In the genomic region with DNA sequence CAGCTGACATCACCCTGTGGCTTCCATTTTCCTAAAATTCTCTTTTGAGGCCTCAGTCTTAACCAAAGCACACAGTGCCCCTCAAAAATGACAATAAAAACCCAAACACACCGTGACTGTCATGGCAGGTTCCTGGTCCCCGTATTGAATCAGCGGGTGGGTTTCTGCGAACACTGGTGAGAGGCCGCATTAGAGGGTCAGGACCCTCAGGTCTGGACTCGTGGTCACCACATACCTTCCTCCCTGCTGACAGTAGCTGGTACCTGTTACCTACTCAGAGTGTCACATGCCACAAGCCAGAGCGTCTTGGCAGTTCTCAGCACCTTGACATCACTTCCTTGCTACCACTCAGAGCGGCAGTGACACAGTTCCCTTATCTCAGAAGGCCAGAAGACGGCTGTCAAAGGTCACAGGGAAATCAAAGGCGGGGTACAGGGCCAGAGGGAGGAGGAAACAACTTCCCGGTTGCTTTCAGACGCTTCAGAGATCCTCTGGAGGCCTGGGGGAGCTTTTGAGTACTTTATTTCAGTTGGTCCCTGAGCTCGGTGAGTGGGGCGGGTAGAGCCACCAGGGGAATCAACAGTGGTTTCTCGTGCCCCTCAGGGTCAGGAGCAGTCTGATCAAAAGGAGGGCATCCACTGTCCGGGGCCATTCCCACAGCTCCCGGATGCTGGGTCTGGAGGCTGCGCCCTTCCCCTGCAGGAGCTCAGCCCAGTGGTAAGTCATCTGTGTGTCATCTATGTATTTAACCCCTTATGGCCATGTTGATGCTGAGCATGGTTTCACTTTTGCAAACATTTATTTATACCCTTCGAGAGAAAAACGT, we compare ENCODE assay signal across 8 cellular contexts. TPM values are rescaled to one million over a fixed set of nuclear protein-coding genes. Genes with fewer than 3 reads are reported as not detected.
DNase-seq lines count a peak whose midpoint lies in the region; ATAC-seq and TF ChIP-seq lines count a peak whose summit lies in the region.

A gene (minus strand): TSS at position 281 of the 826 bp plus-strand sequence.
A gene with protein sequence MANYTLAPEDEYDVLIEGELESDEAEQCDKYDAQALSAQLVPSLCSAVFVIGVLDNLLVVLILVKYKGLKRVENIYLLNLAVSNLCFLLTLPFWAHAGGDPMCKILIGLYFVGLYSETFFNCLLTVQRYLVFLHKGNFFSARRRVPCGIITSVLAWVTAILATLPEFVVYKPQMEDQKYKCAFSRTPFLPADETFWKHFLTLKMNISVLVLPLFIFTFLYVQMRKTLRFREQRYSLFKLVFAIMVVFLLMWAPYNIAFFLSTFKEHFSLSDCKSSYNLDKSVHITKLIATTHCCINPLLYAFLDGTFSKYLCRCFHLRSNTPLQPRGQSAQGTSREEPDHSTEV (plus strand): TSS at position 474 of the 826 bp plus-strand sequence. CDS start 821 bp downstream, outside the sequence.

- H3K4ac ChIP-seq in mesendoderm (ENCODE audit: low read depth, low read length), result no peak within 1 kb of the TSS

- H3K23ac ChIP-seq in mesendoderm (ENCODE audit: low read length), result no peak within 1 kb of the TSS

- H3K79me1 ChIP-seq in mesendoderm (ENCODE audit: low read length), result no peaks in the 10 kb centered on the region

- no CpG with 5 or more reads among the region's 20 CpGs for WGBS in mesendoderm (ENCODE audit: extremely low coverage, insufficient coverage, low lambda C conversion rate)
- 80 to 89% methylated on average over 20 of the region's 20 CpGs for WGBS in endodermal cell (ENCODE audit: insufficient coverage in 1 of 2, insufficient read length in 1 of 2), 2 experiments

- DNase-seq in HCEC 1CT (peak; percentile 68), T-helper 9 cell (peak; percentile 4), chondrocyte (ENCODE audit: low spot score) (no peak), mesendoderm (peak; percentile 32), endodermal cell (no peak), NCI-H69 (lab: John Stamatoyannopoulos, UW) (no peak)
- peak; percentile 20 to 74 for DNase-seq in stimulated activated effector memory CD8-positive, alpha-beta T cell treated with anti-CD3 and anti-CD28 coated beads, Interleukin-12 subunit alpha, Interleukin-12 subunit beta, amount 100 ng/mL, for 72 hours (ENCODE audit: low spot score in 2 of 2)

- H3K9me3 Mint-ChIP-seq in chondrocyte (ENCODE audit: low read depth) (no peaks in the 10 kb centered on the region), endodermal cell (peaks cover 5% of the 10 kb centered on the region)
- H3K9me3 Mint-ChIP-seq in stimulated activated effector memory CD8-positive, alpha-beta T cell treated with anti-CD3 and anti-CD28 coated beads, Interleukin-12 subunit alpha, Interleukin-12 subunit beta, amount 100 ng/mL, for 72 hours, result no peaks in the 10 kb centered on the region

- H3K4me1 ChIP-seq in mesendoderm (ENCODE audit: control insufficient read depth, low read depth, low read length) (no peaks in the 10 kb centered on the region), endodermal cell (ENCODE audit: control insufficient read depth, insufficient read depth, low read length) (no peaks in the 10 kb centered on the region)

- H3K18ac ChIP-seq in mesendoderm (ENCODE audit: low read length), result no peak within 1 kb of the TSS

- no peak within 1 kb of the TSS for H2BK15ac ChIP-seq in mesendoderm (replicated peaks; ENCODE audit: low read depth)

- H3K4me3 ChIP-seq in mesendoderm (ENCODE audit: low read length) (no peak within 1 kb of the TSS), endodermal cell (ENCODE audit: low read length) (no peak within 1 kb of the TSS)

- H3K36me3 Mint-ChIP-seq in chondrocyte (ENCODE audit: low read depth), result no peaks in the 10 kb centered on the region
- peaks cover 6% of the 10 kb centered on the region for H3K36me3 Mint-ChIP-seq in stimulated activated effector memory CD8-positive, alpha-beta T cell treated with anti-CD3 and anti-CD28 coated beads, Interleukin-12 subunit alpha, Interleukin-12 subunit beta, amount 100 ng/mL, for 72 hours
- H3K36me3 Mint-ChIP-seq in endodermal cell (ENCODE audit: low read depth), result no peaks in the 10 kb centered on the region

- no peak within 1 kb of the TSS for H3K9ac ChIP-seq in mesendoderm (ENCODE audit: low read length)
- no peak within 1 kb of the TSS for H3K9ac ChIP-seq in endodermal cell (ENCODE audit: extremely low read depth, low read length, poor library complexity, severe bottlenecking)

- H3K56ac ChIP-seq in mesendoderm (ENCODE audit: low read length), result no peak within 1 kb of the TSS

- no peak within 1 kb of the TSS for H4K8ac ChIP-seq in mesendoderm (ENCODE audit: low read depth, low read length)

- ATAC-seq in stimulated activated effector memory CD8-positive, alpha-beta T cell treated with anti-CD3 and anti-CD28 coated beads, Interleukin-12 subunit alpha, Interleukin-12 subunit beta, amount 100 ng/mL, for 72 hours, result peak; percentile 93
- no peak for ATAC-seq in GM21619 (IDR thresholded peaks at IDR 0.05; ENCODE audit: unreplicated experiment)

- H3K79me2 ChIP-seq in mesendoderm (ENCODE audit: control insufficient read depth, insufficient read depth, low read length), result no peaks in the 10 kb centered on the region

- H3K27ac ChIP-seq in mesendoderm (ENCODE audit: low read depth, low read length) (no peak within 1 kb of the TSS), endodermal cell (ENCODE audit: low read depth, low read length) (no peak within 1 kb of the TSS)

- H3K4me2 ChIP-seq in mesendoderm (ENCODE audit: low read length), result no peak within 1 kb of the TSS

- H3K27ac Mint-ChIP-seq in chondrocyte (ENCODE audit: unreplicated experiment), result no peak within 1 kb of the TSS
- H3K27ac Mint-ChIP-seq in stimulated activated effector memory CD8-positive, alpha-beta T cell treated with anti-CD3 and anti-CD28 coated beads, Interleukin-12 subunit alpha, Interleukin-12 subunit beta, amount 100 ng/mL, for 72 hours, result peak within 1 kb of the TSS; percentile 97
- H3K27ac Mint-ChIP-seq in endodermal cell, result no peak within 1 kb of the TSS

- H3K4me1 Mint-ChIP-seq in chondrocyte (ENCODE audit: low read depth), result peaks cover 33% of the 10 kb centered on the region
- peaks cover 30% of the 10 kb centered on the region for H3K4me1 Mint-ChIP-seq in stimulated activated effector memory CD8-positive, alpha-beta T cell treated with anti-CD3 and anti-CD28 coated beads, Interleukin-12 subunit alpha, Interleukin-12 subunit beta, amount 100 ng/mL, for 72 hours
- no peaks in the 10 kb centered on the region for H3K4me1 Mint-ChIP-seq in endodermal cell

- H2BK5ac ChIP-seq in mesendoderm (ENCODE audit: low read length), result no peak within 1 kb of the TSS

- peaks cover 4% of the 10 kb centered on the region for H3K9me3 ChIP-seq in endodermal cell (ENCODE audit: control insufficient read depth, low read length)

- H3K27me3 ChIP-seq in mesendoderm (ENCODE audit: insufficient read depth, low read length, poor library complexity), result no peaks in the 10 kb centered on the region
- no peaks in the 10 kb centered on the region for H3K27me3 ChIP-seq in endodermal cell (ENCODE audit: control insufficient read depth, insufficient read depth, low read length, poor library complexity, severe bottlenecking)

- H3K4me3 Mint-ChIP-seq in chondrocyte (ENCODE audit: unreplicated experiment) (peak within 1 kb of the TSS; percentile 49), endodermal cell (no peak within 1 kb of the TSS)
- H3K4me3 Mint-ChIP-seq in stimulated activated effector memory CD8-positive, alpha-beta T cell treated with anti-CD3 and anti-CD28 coated beads, Interleukin-12 subunit alpha, Interleukin-12 subunit beta, amount 100 ng/mL, for 72 hours, result peak within 1 kb of the TSS; percentile 83

- H3K27me3 Mint-ChIP-seq in chondrocyte (ENCODE audit: low read depth), result peaks cover 2% of the 10 kb centered on the region
- no peaks in the 10 kb centered on the region for H3K27me3 Mint-ChIP-seq in endodermal cell (ENCODE audit: insufficient read depth)

- no peak within 1 kb of the TSS for H4K5ac ChIP-seq in mesendoderm (ENCODE audit: low read length)

- TF ChIP-seq CTCF in chondrocyte (IDR thresholded peaks at IDR 0.05) (no peak), endodermal cell (conservative IDR thresholded peaks at IDR 0.05) (no peak)

- no peak within 1 kb of the TSS for H2AK5ac ChIP-seq in mesendoderm (ENCODE audit: low read length)

- H2BK120ac ChIP-seq in mesendoderm (ENCODE audit: low read depth, low read length), result no peak within 1 kb of the TSS

- H3K36me3 ChIP-seq in mesendoderm (ENCODE audit: control insufficient read depth, insufficient read depth, low read length), result no peaks in the 10 kb centered on the region
- no peaks in the 10 kb centered on the region for H3K36me3 ChIP-seq in endodermal cell (ENCODE audit: control insufficient read depth, insufficient read depth, low read length)

RNA-seq across cellular contexts. Expression of the second gene that starts in this region (rescaled TPM):
- not detected in 3 replicates for total RNA-seq in chondrocyte
- 0.04 TPM for polyA plus RNA-seq in mesendoderm (2013, experiment 1 of 2)
- not detected for polyA plus RNA-seq in mesendoderm (2013, experiment 2 of 2)
- not detected for total RNA-seq in endodermal cell
- polyA plus RNA-seq in endodermal cell (2013, experiment 1 of 2), result not detected
- not detected for polyA plus RNA-seq in endodermal cell (2013, experiment 2 of 2)

Comparison
In these comparisons a context has a peak if more than half of its experiments do, and no peak if none do; other contexts are left out.
1. DNase-seq: peak in HCEC 1CT (single experiment), T-helper 9 cell (single experiment), mesendoderm (single experiment) and stimulated activated effector memory CD8-positive, alpha-beta T cell treated with anti-CD3 and anti-CD28 coated beads, Interleukin-12 subunit alpha, Interleukin-12 subunit beta, amount 100 ng/mL, for 72 hours (2 of 2); none in chondrocyte (single experiment), endodermal cell (single experiment) and NCI-H69 (single experiment).